In the genomic region with DNA sequence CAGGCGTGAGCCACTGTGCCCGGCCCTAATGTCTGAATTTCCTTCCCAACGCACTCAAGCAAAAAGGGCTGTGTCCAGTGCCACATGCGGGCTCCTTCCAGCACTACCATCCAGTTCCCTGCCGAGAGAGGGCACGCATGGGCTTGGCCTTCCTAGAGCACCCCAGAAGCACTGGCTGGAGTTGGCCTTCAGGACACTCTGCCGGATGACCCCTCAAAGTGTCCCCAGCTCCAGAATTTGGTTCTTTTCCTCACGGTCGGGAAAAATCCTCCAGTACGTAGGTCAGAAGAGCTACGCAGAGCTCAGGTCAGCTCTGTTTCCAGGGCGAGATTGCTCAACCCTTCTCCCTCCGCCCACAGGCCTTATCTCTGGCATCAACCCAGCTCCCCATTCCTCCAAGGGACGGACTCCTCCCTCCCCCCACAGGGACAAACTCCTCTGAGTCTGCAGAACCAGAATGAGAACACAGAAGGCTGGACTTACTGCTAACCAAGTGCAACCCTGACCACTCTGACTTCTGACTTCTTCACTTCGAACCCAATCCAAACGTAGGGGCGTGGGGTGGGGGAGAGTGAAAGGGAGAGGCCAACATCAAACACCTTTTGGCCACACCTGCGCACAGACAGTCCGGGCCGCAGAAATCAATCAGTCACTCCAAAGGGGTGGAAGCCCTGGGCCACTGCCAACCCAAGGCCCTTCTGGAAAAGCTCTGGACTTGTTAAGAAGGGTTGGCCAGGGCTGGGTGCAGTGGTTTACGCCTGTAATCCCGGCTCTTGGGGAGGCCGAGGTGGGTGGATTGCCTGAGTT, we compare ENCODE assay signal across 1 cellular context.
TF ChIP-seq lines count a peak whose summit lies in the region.

No MANE protein-coding gene starts in this region.

TF ChIP-seq in K562, 482 proteins besides CTCF, POLR2A, EP300 and RAD21 (continued from another document and continues in another):
- TF ChIP-seq ZFP30 (CRISPR knock-in tag; IDR thresholded peaks at IDR 0.05; ENCODE audit: borderline replicate concordance) (no peak), NELFE (IDR thresholded peaks at IDR 0.05; ENCODE audit: insufficient read depth, insufficient read length) (no peak), GABPB2 (CRISPR knock-in tag; conservative IDR thresholded peaks at IDR 0.05) (no peak), PTTG1 (tag; IDR thresholded peaks at IDR 0.05; ENCODE audit: low read depth) (no peak), L3MBTL2 (IDR thresholded peaks at IDR 0.05) (peak; percentile 43), KLF13 (tag; IDR thresholded peaks at IDR 0.05; ENCODE audit: borderline replicate concordance, low read depth) (0 out of 2 replicates have a peak, but pooled peaks have one; percentile 53), MAZ (CRISPR knock-in tag; conservative IDR thresholded peaks at IDR 0.05 in 1 of 2, IDR thresholded peaks at IDR 0.05 in 1 of 2) (peak; percentile 86 to 92), THRA (IDR thresholded peaks at IDR 0.05) (no peak), PYGO2 (tag; IDR thresholded peaks at IDR 0.05) (no peak), ZNF778 (CRISPR knock-in tag; IDR thresholded peaks at IDR 0.05) (no peak), EGR1 (conservative IDR thresholded peaks at IDR 0.05) (peak; percentile 93), RBM39 (optimal IDR thresholded peaks at IDR 0.05; ENCODE audit: low read depth, low read length) (peak; percentile 48), BHLHE40 (IDR thresholded peaks at IDR 0.05; ENCODE audit: low read length) (peak; percentile 42; the same call in 1 of the 2 replicates), E2F4 (CRISPR knock-in tag; IDR thresholded peaks at IDR 0.05; ENCODE audit: low read depth) (no peak), BRD4 (IDR thresholded peaks at IDR 0.05) (no peak), FIP1L1 (IDR thresholded peaks at IDR 0.05; ENCODE audit: low read depth, low read length, poor library complexity, severe bottlenecking) (no peak), HLTF (IDR thresholded peaks at IDR 0.05) (no peak), ZNF589 (CRISPR knock-in tag; IDR thresholded peaks at IDR 0.05; ENCODE audit: low read depth) (0 out of 2 replicates have a peak, but pooled peaks have one; percentile 44), CTCFL (IDR thresholded peaks at IDR 0.05; ENCODE audit: borderline replicate concordance, insufficient read depth, low read depth, low read length, poor library complexity, severe bottlenecking) (no peak), PHB2 (IDR thresholded peaks at IDR 0.05; ENCODE audit: low read depth) (no peak), FOXA1 (IDR thresholded peaks at IDR 0.05; ENCODE audit: borderline replicate concordance) (no peak), ETV1 (tag; conservative IDR thresholded peaks at IDR 0.05; ENCODE audit: low read depth) (no peak), ZNF324 (CRISPR knock-in tag; IDR thresholded peaks at IDR 0.05) (no peak), MAFG (tag; conservative IDR thresholded peaks at IDR 0.05) (peak; percentile 31), ZNF644 (tag; IDR thresholded peaks at IDR 0.05; ENCODE audit: low read depth) (no peak), PRDM10 (IDR thresholded peaks at IDR 0.05; ENCODE audit: partially characterized antibody) (peak; percentile 19), ATF1 (CRISPR knock-in tag; IDR thresholded peaks at IDR 0.05) (no peak), ATF1 (tag; IDR thresholded peaks at IDR 0.05) (peak; percentile 56), C11orf30 (IDR thresholded peaks at IDR 0.05; ENCODE audit: low read depth) (peak; percentile 34; the same call in 1 of the 2 replicates)
- TF ChIP-seq, protein P1, sequence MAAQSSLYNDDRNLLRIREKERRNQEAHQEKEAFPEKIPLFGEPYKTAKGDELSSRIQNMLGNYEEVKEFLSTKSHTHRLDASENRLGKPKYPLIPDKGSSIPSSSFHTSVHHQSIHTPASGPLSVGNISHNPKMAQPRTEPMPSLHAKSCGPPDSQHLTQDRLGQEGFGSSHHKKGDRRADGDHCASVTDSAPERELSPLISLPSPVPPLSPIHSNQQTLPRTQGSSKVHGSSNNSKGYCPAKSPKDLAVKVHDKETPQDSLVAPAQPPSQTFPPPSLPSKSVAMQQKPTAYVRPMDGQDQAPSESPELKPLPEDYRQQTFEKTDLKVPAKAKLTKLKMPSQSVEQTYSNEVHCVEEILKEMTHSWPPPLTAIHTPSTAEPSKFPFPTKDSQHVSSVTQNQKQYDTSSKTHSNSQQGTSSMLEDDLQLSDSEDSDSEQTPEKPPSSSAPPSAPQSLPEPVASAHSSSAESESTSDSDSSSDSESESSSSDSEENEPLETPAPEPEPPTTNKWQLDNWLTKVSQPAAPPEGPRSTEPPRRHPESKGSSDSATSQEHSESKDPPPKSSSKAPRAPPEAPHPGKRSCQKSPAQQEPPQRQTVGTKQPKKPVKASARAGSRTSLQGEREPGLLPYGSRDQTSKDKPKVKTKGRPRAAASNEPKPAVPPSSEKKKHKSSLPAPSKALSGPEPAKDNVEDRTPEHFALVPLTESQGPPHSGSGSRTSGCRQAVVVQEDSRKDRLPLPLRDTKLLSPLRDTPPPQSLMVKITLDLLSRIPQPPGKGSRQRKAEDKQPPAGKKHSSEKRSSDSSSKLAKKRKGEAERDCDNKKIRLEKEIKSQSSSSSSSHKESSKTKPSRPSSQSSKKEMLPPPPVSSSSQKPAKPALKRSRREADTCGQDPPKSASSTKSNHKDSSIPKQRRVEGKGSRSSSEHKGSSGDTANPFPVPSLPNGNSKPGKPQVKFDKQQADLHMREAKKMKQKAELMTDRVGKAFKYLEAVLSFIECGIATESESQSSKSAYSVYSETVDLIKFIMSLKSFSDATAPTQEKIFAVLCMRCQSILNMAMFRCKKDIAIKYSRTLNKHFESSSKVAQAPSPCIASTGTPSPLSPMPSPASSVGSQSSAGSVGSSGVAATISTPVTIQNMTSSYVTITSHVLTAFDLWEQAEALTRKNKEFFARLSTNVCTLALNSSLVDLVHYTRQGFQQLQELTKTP (IDR thresholded peaks at IDR 0.05; ENCODE audit: low read depth in 1 of 2, partially characterized antibody in 2 of 2) = peak in 1 of 2 experiments; percentile 66
- TF ChIP-seq, protein P2, sequence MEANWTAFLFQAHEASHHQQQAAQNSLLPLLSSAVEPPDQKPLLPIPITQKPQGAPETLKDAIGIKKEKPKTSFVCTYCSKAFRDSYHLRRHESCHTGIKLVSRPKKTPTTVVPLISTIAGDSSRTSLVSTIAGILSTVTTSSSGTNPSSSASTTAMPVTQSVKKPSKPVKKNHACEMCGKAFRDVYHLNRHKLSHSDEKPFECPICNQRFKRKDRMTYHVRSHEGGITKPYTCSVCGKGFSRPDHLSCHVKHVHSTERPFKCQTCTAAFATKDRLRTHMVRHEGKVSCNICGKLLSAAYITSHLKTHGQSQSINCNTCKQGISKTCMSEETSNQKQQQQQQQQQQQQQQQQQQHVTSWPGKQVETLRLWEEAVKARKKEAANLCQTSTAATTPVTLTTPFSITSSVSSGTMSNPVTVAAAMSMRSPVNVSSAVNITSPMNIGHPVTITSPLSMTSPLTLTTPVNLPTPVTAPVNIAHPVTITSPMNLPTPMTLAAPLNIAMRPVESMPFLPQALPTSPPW (CRISPR knock-in tag; IDR thresholded peaks at IDR 0.05) = peak; percentile 90
- TF ChIP-seq, protein P3, sequence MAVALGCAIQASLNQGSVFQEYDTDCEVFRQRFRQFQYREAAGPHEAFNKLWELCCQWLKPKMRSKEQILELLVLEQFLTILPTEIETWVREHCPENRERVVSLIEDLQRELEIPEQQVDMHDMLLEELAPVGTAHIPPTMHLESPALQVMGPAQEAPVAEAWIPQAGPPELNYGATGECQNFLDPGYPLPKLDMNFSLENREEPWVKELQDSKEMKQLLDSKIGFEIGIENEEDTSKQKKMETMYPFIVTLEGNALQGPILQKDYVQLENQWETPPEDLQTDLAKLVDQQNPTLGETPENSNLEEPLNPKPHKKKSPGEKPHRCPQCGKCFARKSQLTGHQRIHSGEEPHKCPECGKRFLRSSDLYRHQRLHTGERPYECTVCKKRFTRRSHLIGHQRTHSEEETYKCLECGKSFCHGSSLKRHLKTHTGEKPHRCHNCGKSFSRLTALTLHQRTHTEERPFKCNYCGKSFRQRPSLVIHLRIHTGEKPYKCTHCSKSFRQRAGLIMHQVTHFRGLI (CRISPR knock-in tag; IDR thresholded peaks at IDR 0.05) = no peak
- TF ChIP-seq, protein P4, sequence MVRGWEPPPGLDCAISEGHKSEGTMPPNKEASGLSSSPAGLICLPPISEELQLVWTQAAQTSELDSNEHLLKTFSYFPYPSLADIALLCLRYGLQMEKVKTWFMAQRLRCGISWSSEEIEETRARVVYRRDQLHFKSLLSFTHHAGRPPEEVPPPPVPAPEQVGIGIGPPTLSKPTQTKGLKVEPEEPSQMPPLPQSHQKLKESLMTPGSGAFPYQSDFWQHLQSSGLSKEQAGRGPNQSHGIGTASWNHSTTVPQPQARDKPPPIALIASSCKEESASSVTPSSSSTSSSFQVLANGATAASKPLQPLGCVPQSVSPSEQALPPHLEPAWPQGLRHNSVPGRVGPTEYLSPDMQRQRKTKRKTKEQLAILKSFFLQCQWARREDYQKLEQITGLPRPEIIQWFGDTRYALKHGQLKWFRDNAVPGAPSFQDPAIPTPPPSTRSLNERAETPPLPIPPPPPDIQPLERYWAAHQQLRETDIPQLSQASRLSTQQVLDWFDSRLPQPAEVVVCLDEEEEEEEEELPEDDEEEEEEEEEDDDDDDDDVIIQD (CRISPR knock-in tag; IDR thresholded peaks at IDR 0.05) = no peak
- TF ChIP-seq, protein P5, sequence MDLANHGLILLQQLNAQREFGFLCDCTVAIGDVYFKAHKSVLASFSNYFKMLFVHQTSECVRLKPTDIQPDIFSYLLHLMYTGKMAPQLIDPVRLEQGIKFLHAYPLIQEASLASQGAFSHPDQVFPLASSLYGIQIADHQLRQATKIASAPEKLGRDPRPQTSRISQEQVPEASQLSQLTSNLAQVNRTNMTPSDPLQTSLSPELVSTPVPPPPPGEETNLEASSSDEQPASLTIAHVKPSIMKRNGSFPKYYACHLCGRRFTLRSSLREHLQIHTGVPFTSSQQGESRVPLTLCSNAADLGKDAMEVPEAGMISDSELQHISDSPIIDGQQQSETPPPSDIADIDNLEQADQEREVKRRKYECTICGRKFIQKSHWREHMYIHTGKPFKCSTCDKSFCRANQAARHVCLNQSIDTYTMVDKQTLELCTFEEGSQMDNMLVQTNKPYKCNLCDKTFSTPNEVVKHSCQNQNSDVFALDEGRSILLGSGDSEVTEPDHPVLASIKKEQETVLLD (IDR thresholded peaks at IDR 0.05) = peak; percentile 67; the same call in 1 of the 2 replicates
- TF ChIP-seq, protein P6, sequence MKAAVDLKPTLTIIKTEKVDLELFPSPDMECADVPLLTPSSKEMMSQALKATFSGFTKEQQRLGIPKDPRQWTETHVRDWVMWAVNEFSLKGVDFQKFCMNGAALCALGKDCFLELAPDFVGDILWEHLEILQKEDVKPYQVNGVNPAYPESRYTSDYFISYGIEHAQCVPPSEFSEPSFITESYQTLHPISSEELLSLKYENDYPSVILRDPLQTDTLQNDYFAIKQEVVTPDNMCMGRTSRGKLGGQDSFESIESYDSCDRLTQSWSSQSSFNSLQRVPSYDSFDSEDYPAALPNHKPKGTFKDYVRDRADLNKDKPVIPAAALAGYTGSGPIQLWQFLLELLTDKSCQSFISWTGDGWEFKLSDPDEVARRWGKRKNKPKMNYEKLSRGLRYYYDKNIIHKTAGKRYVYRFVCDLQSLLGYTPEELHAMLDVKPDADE (conservative IDR thresholded peaks at IDR 0.05; ENCODE audit: control insufficient read depth, low read depth, low read length) = no peak; the same call in 1 of the 2 replicates
